Comparison of ENCODE assay signal across 27 cellular contexts in genomic region chr7:63047546-63047945, GRCh38.
"Had no signal": no experiment of that assay in that cellular context is flagged by ENCODE, and none has a peak within 500 bp of the region (broad histone marks: within the 10 kb centered on the region; RNA-seq: fewer than 3 reads in every experiment).

No MANE protein-coding gene starts in this region.

- H3K27ac Mint-ChIP-seq: naive thymus-derived CD8-positive, alpha-beta T cell; natural killer cell treated with Interleukin-12 subunit alpha and Interleukin-12 subunit beta and Interleukin-15 and Interleukin-18, amount 100 ng/mL, for 72 hours; nephron progenitor cell; progenitor cell of endocrine pancreas; stimulated activated memory B cell treated with anti-CD40 and anti-IgM and Interleukin-4, amounts not matched to agents 10 μg/mL and 1 μg/mL and 100 μg/mL, for 72 hours; stimulated activated naive CD8-positive, alpha-beta T cell treated with anti-CD3 and anti-CD28 coated beads, Interleukin-15, amount 100 ng/mL, for 72 hours; type B pancreatic cell had no signal

- H3K36me3 Mint-ChIP-seq: stimulated activated memory B cell treated with anti-CD40 and anti-IgM and Interleukin-4, amounts not matched to agents 10 μg/mL and 1 μg/mL and 100 μg/mL, for 72 hours; type B pancreatic cell had no signal

- DNase-seq: naive thymus-derived CD8-positive, alpha-beta T cell; nephron progenitor cell; nucleus accumbens; pancreas; psoas muscle; right cardiac atrium; right lobe of liver; spleen; stimulated activated CD4-positive, alpha-beta T cell treated with anti-CD3 and anti-CD28 coated beads, Interleukin-12 subunit alpha, Interleukin-12 subunit beta, amount 100 ng/mL, for 4 hours; stimulated activated CD4-positive, alpha-beta T cell treated with anti-CD3 and anti-CD28 coated beads, Interleukin-1b, Interleukin-23, amount 100 ng/mL, for 48 hours; stimulated activated CD4-positive, alpha-beta T cell treated with anti-CD3 and anti-CD28 coated beads, Interleukin-4, amount 100 ng/mL, for 1 hour; stimulated activated CD4-positive, alpha-beta T cell treated with anti-CD3 and anti-CD28 coated beads, Interleukin-4, amount 100 ng/mL, for 4 hours; stimulated activated CD8-positive, alpha-beta memory T cell treated with anti-CD3 and anti-CD28 coated beads, Interleukin-4, amount 100 ng/mL, for 48 hours; stimulated activated naive CD4-positive, alpha-beta T cell; stimulated activated naive CD8-positive, alpha-beta T cell treated with anti-CD3 and anti-CD28 coated beads, Interleukin-15, amount 100 ng/mL, for 72 hours; stimulated activated naive CD8-positive, alpha-beta T cell treated with anti-CD3 and anti-CD28 coated beads, Interleukin-15, Interleukin-2, amounts not matched to agents 100 U/mL and 50 U/mL, for 24 hours; substantia nigra; testis; tibial artery; transverse colon; upper lobe of right lung; uterus had no signal

- H3K27me3 Mint-ChIP-seq: natural killer cell treated with Interleukin-12 subunit alpha and Interleukin-12 subunit beta and Interleukin-15 and Interleukin-18, amount 100 ng/mL, for 72 hours; progenitor cell of endocrine pancreas; stimulated activated memory B cell treated with anti-CD40 and anti-IgM and Interleukin-4, amounts not matched to agents 10 μg/mL and 1 μg/mL and 100 μg/mL, for 72 hours; stimulated activated naive CD8-positive, alpha-beta T cell treated with anti-CD3 and anti-CD28 coated beads, Interleukin-15, amount 100 ng/mL, for 72 hours; type B pancreatic cell had no signal

- H3K4me3 Mint-ChIP-seq: naive thymus-derived CD8-positive, alpha-beta T cell; natural killer cell treated with Interleukin-12 subunit alpha and Interleukin-12 subunit beta and Interleukin-15 and Interleukin-18, amount 100 ng/mL, for 72 hours; nephron progenitor cell; neural crest cell; stimulated activated memory B cell treated with anti-CD40 and anti-IgM and Interleukin-4, amounts not matched to agents 10 μg/mL and 1 μg/mL and 100 μg/mL, for 72 hours; stimulated activated naive CD8-positive, alpha-beta T cell treated with anti-CD3 and anti-CD28 coated beads, Interleukin-15, amount 100 ng/mL, for 72 hours; type B pancreatic cell had no signal

- ATAC-seq: naive thymus-derived CD8-positive, alpha-beta T cell; natural killer cell treated with Interleukin-12 subunit alpha and Interleukin-12 subunit beta and Interleukin-15 and Interleukin-18, amount 100 ng/mL, for 72 hours; pancreas; psoas muscle; right cardiac atrium; right lobe of liver; stimulated activated memory B cell treated with anti-CD40 and anti-IgM and Interleukin-4, amounts not matched to agents 10 μg/mL and 1 μg/mL and 100 μg/mL, for 72 hours; stimulated activated naive CD8-positive, alpha-beta T cell treated with anti-CD3 and anti-CD28 coated beads, Interleukin-15, amount 100 ng/mL, for 72 hours; stimulated activated naive CD8-positive, alpha-beta T cell treated with anti-CD3 and anti-CD28 coated beads, Interleukin-15, Interleukin-2, amounts not matched to agents 100 U/mL and 50 U/mL, for 24 hours; upper lobe of right lung had no signal

- H3K9me3 Mint-ChIP-seq: nephron progenitor cell had no signal

- H3K4me1 Mint-ChIP-seq: naive thymus-derived CD8-positive, alpha-beta T cell; nephron progenitor cell; neural crest cell; stimulated activated memory B cell treated with anti-CD40 and anti-IgM and Interleukin-4, amounts not matched to agents 10 μg/mL and 1 μg/mL and 100 μg/mL, for 72 hours; stimulated activated naive CD8-positive, alpha-beta T cell treated with anti-CD3 and anti-CD28 coated beads, Interleukin-15, amount 100 ng/mL, for 72 hours had no signal
